17 cellular contexts compared by ENCODE assay signal in the genomic region with DNA sequence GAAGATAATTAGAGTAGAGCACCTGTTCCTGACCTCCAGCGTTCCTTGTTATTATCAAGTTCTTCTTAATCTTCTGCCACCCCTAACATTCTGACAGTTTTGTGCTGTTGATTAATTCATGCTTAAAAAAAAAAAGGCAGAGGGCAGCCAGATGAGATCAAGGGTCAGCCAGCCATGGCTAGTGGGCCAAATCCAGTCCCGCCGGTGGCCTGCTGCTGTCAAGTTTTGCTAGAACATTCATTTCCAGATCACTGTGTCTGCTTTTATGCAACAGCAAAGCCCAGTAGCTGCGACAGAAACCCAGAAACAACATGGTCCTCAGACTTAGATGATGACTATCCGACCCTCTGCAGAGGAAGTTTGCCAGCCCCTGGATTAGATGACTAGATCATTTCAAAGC.
DNase-seq lines count a peak whose midpoint lies in the region; ATAC-seq and TF ChIP-seq lines count a peak whose summit lies in the region.
"Had no signal": no experiment of that assay in that cellular context is flagged by ENCODE, and none has a peak within 500 bp of the region (broad histone marks: within the 10 kb centered on the region; RNA-seq: fewer than 3 reads in every experiment).

No MANE protein-coding gene starts in this region.

- intact Hi-C loops in left ventricle myocardium inferior (cut with micrococcal nuclease) (no loop called here), right cardiac atrium (cut with DNase I) (no loop called here), body of pancreas (cut with DNase I) (no loop called here), uterus (cut with DNase I; ENCODE audit: low total_unique reads) (no loop called here)

- H3K36me3 ChIP-seq in left ventricle myocardium inferior: peaks cover 16% of the 10 kb centered on the region
- no peaks in the 10 kb centered on the region for H3K36me3 ChIP-seq in body of pancreas (replicated peaks in 1 of 2; ENCODE audit: insufficient read depth in 1 of 2, low read depth in 2 of 2)
- H3K36me3 ChIP-seq in uterus: no peaks in the 10 kb centered on the region

- no peak for TF ChIP-seq CTCF in left ventricle myocardium inferior (IDR thresholded peaks at IDR 0.05; ENCODE audit: borderline replicate concordance)
- no peak for TF ChIP-seq CTCF in body of pancreas (IDR thresholded peaks at IDR 0.05)
- no peak for TF ChIP-seq CTCF in mesothelial cell of epicardium (IDR thresholded peaks at IDR 0.05; ENCODE audit: unreplicated experiment)
- no peak for TF ChIP-seq CTCF in uterus (IDR thresholded peaks at IDR 0.05)

- DNase-seq in left ventricle myocardium inferior: no peak
- DNase-seq in right cardiac atrium: no peak
- no peak for DNase-seq in body of pancreas
- DNase-seq in mesothelial cell of epicardium (ENCODE audit: low spot score in 2 of 2, unreplicated experiment in 2 of 2): no peak
- peak in 1 of 2 donors; percentile 53 for DNase-seq in uterus
- no peak for DNase-seq in DMS79 treated with DMSO at 0.1 percent for 48 hours (lab: John Stamatoyannopoulos, UW)
- DNase-seq in HT-29 (ENCODE audit: low spot score): no peak
- DNase-seq: CD8-positive, alpha-beta memory T cell; DMS53; KG1; NCI-H1105 treated with DMSO at 0.1 percent for 48 hours; NCI-H1694; NCI-H2081 treated with DMSO at 0.1 percent for 48 hours; NCI-H446 treated with DMSO at 0.1 percent for 48 hours had no signal

- peaks cover 82% of the 10 kb centered on the region for H3K4me1 Mint-ChIP-seq in mesothelial cell of epicardium

- no peak for TF ChIP-seq POLR2A in body of pancreas (IDR thresholded peaks at IDR 0.05)
- no peak for TF ChIP-seq POLR2A in uterus (IDR thresholded peaks at IDR 0.05)

- no peaks in the 10 kb centered on the region for H3K27me3 Mint-ChIP-seq in mesothelial cell of epicardium (ENCODE audit: low read depth)
- H3K27me3 Mint-ChIP-seq: CD8-positive, alpha-beta memory T cell had no signal

- 50% methylated on average over 5 of the region's 5 CpGs for WGBS in right cardiac atrium
- WGBS in body of pancreas, 2 donors: 56 to 69% methylated on average over 5 of the region's 5 CpGs

- ATAC-seq in right cardiac atrium: no peak
- ATAC-seq in body of pancreas: no peak
- ATAC-seq: A549, Panc1 had no signal

- no peaks in the 10 kb centered on the region for H3K9me3 Mint-ChIP-seq in mesothelial cell of epicardium
- H3K9me3 Mint-ChIP-seq: CD8-positive, alpha-beta memory T cell had no signal

- no peaks in the 10 kb centered on the region for H3K9me3 ChIP-seq in left ventricle myocardium inferior (replicated peaks)
- H3K9me3 ChIP-seq in right cardiac atrium (ENCODE audit: control insufficient read depth, low read length): no peaks in the 10 kb centered on the region
- no peaks in the 10 kb centered on the region for H3K9me3 ChIP-seq in body of pancreas
- H3K9me3 ChIP-seq in uterus: no peaks in the 10 kb centered on the region
- H3K9me3 ChIP-seq: A549, BLaER1 had no signal

- no peak overlapping the region for H3K4me3 Mint-ChIP-seq in mesothelial cell of epicardium
- H3K4me3 Mint-ChIP-seq: CD8-positive, alpha-beta memory T cell had no signal

- no peak overlapping the region for H3K4me3 ChIP-seq in left ventricle myocardium inferior
- no peak overlapping the region for H3K4me3 ChIP-seq in right cardiac atrium (ENCODE audit: low read length)
- no peak overlapping the region for H3K4me3 ChIP-seq in body of pancreas
- H3K4me3 ChIP-seq in uterus: no peak overlapping the region
- H3K4me3 ChIP-seq: A549, BLaER1 had no signal

- H3K27ac Mint-ChIP-seq in mesothelial cell of epicardium: peak overlapping the region; percentile 93

- no peaks in the 10 kb centered on the region for H3K27me3 ChIP-seq in left ventricle myocardium inferior (ENCODE audit: low read depth)
- no peaks in the 10 kb centered on the region for H3K27me3 ChIP-seq in right cardiac atrium (ENCODE audit: control insufficient read depth, insufficient read depth)
- H3K27me3 ChIP-seq in body of pancreas: no peaks in the 10 kb centered on the region
- H3K27me3 ChIP-seq in uterus: no peaks in the 10 kb centered on the region
- H3K27me3 ChIP-seq: BLaER1 had no signal

- H3K36me3 Mint-ChIP-seq in mesothelial cell of epicardium: peaks cover 23% of the 10 kb centered on the region

- H3K4me1 ChIP-seq in left ventricle myocardium inferior (peaks cover 98% of the 10 kb centered on the region), right cardiac atrium (ENCODE audit: control insufficient read depth, insufficient read depth, low read length) (peaks cover 18% of the 10 kb centered on the region), body of pancreas (peaks cover 74% of the 10 kb centered on the region), uterus (peaks cover 6 to 13% of the 10 kb centered on the region in 2 donors)

- H3K27ac ChIP-seq in left ventricle myocardium inferior (replicated peaks) (peak overlapping the region; percentile 55), right cardiac atrium (ENCODE audit: low read length) (no peak overlapping the region), body of pancreas (peak overlapping the region in 3 of 4 donors; percentile 25 to 49 (median 45)), uterus (peak overlapping the region; percentile 77 to 78)
- H3K27ac ChIP-seq: A549 had no signal
